Comparison of ENCODE assay signal across 14 cellular contexts in genomic region chr11:108559340-108559739, GRCh38. TPM values are rescaled to one million over a fixed set of nuclear protein-coding genes. Genes with fewer than 3 reads are reported as not detected.
A peak's percentile ranks its signal among the peaks of the same experiment; 100 is the strongest.
DNase-seq lines count a peak whose midpoint lies in the region; ATAC-seq and TF ChIP-seq lines count a peak whose summit lies in the region.
"Had no signal": no experiment of that assay in that cellular context is flagged by ENCODE, and none has a peak within 500 bp of the region (broad histone marks: within the 10 kb centered on the region; RNA-seq: fewer than 3 reads in every experiment).

No MANE protein-coding gene starts in this region.

- H3K36me3 ChIP-seq in PC-3 (ENCODE audit: low read depth, low read length): peaks cover 2% of the 10 kb centered on the region; the same call in 1 of the 2 replicates

- ATAC-seq in PC-3 (peak; percentile 24; the same call in 1 of the 2 replicates), GM18520 (IDR thresholded peaks at IDR 0.05; ENCODE audit: unreplicated experiment) (no peak)

- H3F3A ChIP-seq in PC-3 (ENCODE audit: low read length, unreplicated experiment): no peaks in the 10 kb centered on the region

- no peak for TF ChIP-seq CTCF in PC-3 (conservative IDR thresholded peaks at IDR 0.05; ENCODE audit: low read depth, low read length)

- POLR2A ChIA-PET in PC-3 (lab: Charles Lee; ENCODE audit: unreplicated experiment): interaction anchor here (0.6 kb wide), 1 partner anchor 10 kb away, joined by 3 read pairs; no protein-coding TSS in a partner anchor

- no peak overlapping the region for H2AFZ ChIP-seq in PC-3 (ENCODE audit: low read length)

- no peaks in the 10 kb centered on the region for H4K20me1 ChIP-seq in PC-3 (ENCODE audit: low read length)

- no peak overlapping the region for H3K4me2 ChIP-seq in PC-3 (ENCODE audit: low read length)

- CTCF ChIA-PET in PC-3 (lab: Charles Lee): no interaction called here

- no peaks in the 10 kb centered on the region for H3K9me3 ChIP-seq in PC-3 (ENCODE audit: low read length)

- no peak overlapping the region for H3K9ac ChIP-seq in PC-3 (ENCODE audit: low read length)

- no peak overlapping the region for H3K27ac ChIP-seq in PC-3 (ENCODE audit: low read length)
- H3K27ac ChIP-seq: 22Rv1 had no signal

- no peaks in the 10 kb centered on the region for H3K79me2 ChIP-seq in PC-3 (ENCODE audit: low read length)

- no peaks in the 10 kb centered on the region for H3K9me2 ChIP-seq in PC-3 (replicated peaks; ENCODE audit: low read length)

- no peaks in the 10 kb centered on the region for H3K4me1 ChIP-seq in PC-3 (ENCODE audit: insufficient read depth, low read length)

- no peaks in the 10 kb centered on the region for H3K27me3 ChIP-seq in PC-3 (ENCODE audit: low read length)

- intact Hi-C loops in PC-3 (cut with micrococcal nuclease): no loop called here

- DNase-seq in NOMO-1 treated with DMSO at 0.1 percent for 48 hours (lab: John Stamatoyannopoulos, UW; ENCODE audit: unreplicated experiment) (peak; percentile 13), NOMO-1 treated with dmso at 0.1 percent for 144 hours (lab: John Stamatoyannopoulos, UW; ENCODE audit: unreplicated experiment) (no peak), PC-3 (no peak), dedifferentiated amniotic fluid mesenchymal stem cell (ENCODE audit: extremely low spot score) (peak; percentile 28), skeletal muscle cell (ENCODE audit: low read depth) (peak; percentile 62)
- DNase-seq in activated T-cell treated with anti-CD3 and anti-CD28 coated beads, Interleukin-2, amount 50 U/mL, for 1 hour: no peak
- no peak for DNase-seq in activated T-cell treated with anti-CD3 and anti-CD28 coated beads, Interleukin-2, amount 50 U/mL, for 48 hours
- DNase-seq: activated CD4-positive, alpha-beta T cell treated with anti-CD3 and anti-CD28 coated beads for 4 hours; activated effector memory CD4-positive, alpha-beta T cell treated with anti-CD3 and anti-CD28 coated beads, Interleukin-2, amount 50 U/mL, for 16 hours; DMS153; left cardiac atrium; stimulated activated CD4-positive, alpha-beta T cell treated with anti-CD3 and anti-CD28 coated beads, Interleukin-12 subunit alpha, Interleukin-12 subunit beta, amount 100 ng/mL, for 4 hours had no signal

- no peak overlapping the region for H3K4me3 ChIP-seq in PC-3 (ENCODE audit: low read length)
- no peak overlapping the region for H3K4me3 ChIP-seq in skeletal muscle cell (ENCODE audit: low read depth, low read length)

- BruUV-seq in PC-3 (replicated peaks; lab: Mats Ljungman, UMichigan): no TSS peak

RNA-seq across cellular contexts. Expression of gene EXPH5, which starts 34.2 kb away (rescaled TPM):
- total RNA-seq in PC-3 (2014; rRNA removed): 13.5 and 14.1 TPM in 2 replicates

Comparison
In these comparisons a context has a peak if more than half of its experiments do, and no peak if none do; other contexts are left out.
1. DNase-seq: peak in NOMO-1 treated with DMSO at 0.1 percent for 48 hours (single experiment), dedifferentiated amniotic fluid mesenchymal stem cell (single experiment) and skeletal muscle cell (single experiment); none in NOMO-1 treated with dmso at 0.1 percent for 144 hours (single experiment), PC-3 (single experiment), activated T-cell treated with anti-CD3 and anti-CD28 coated beads, Interleukin-2, amount 50 U/mL, for 1 hour (single experiment) and activated T-cell treated with anti-CD3 and anti-CD28 coated beads, Interleukin-2, amount 50 U/mL, for 48 hours (0 of 2).